8 cellular contexts compared by ENCODE assay signal in genomic region chr12:76083246-76083735, GRCh38. TPM values are rescaled to one million over a fixed set of nuclear protein-coding genes. Genes with fewer than 3 reads are reported as not detected.
DNase-seq lines count a peak whose midpoint lies in the region; ATAC-seq and TF ChIP-seq lines count a peak whose summit lies in the region.

No MANE protein-coding gene starts in this region.

- H3K9me3 ChIP-seq in T-helper 17 cell (ENCODE audit: control insufficient read depth, low read length, poor library complexity, severe bottlenecking) (no peaks in the 10 kb centered on the region), gastrocnemius medialis (peaks cover 0 to 7% (median 0%) of the 10 kb centered on the region in 3 donors)

- intact Hi-C loops in gastrocnemius medialis (cut with DNase I; ENCODE audit: low total_unique reads), result loop anchor here (5.0 to 10.0 kb wide), 7 partner anchors 51 to 696 kb away; partner anchors contain the start of genes OSBPL8, PHLDA1 and ZDHHC17

- peaks cover 7% of the 10 kb centered on the region for H3K36me3 Mint-ChIP-seq in T-helper 17 cell (ENCODE audit: low read depth)

- H3K36me3 ChIP-seq in gastrocnemius medialis, result peaks cover 0 to 22% of the 10 kb centered on the region in 2 donors

- H3K4me3 Mint-ChIP-seq in T-helper 17 cell, result peak overlapping the region; percentile 100

- H3K27me3 ChIP-seq in gastrocnemius medialis, result no peaks in the 10 kb centered on the region

- in situ Hi-C loops in gastrocnemius medialis (cut with MboI; ENCODE audit: low sequenced_read_pairs in 4 of 4), result loop anchor here (10.0 to 25.0 kb wide), 5 partner anchors 254 to 704 kb away; partner anchors contain the start of genes BBS10 (in 4 of the 4), OSBPL8 (in 2 of the 4) and ZDHHC17 (in 1 of the 4)

- TF ChIP-seq CTCF in GM12875 (IDR thresholded peaks at IDR 0.05; ENCODE audit: borderline replicate concordance, insufficient read depth, low read depth, low read length), result no peak
- TF ChIP-seq CTCF in fibroblast of the aortic adventitia (IDR thresholded peaks at IDR 0.05; ENCODE audit: insufficient read depth, low read length), result no peak
- TF ChIP-seq CTCF in gastrocnemius medialis (IDR thresholded peaks at IDR 0.05 in 4 of 5, conservative IDR thresholded peaks at IDR 0.05 in 1 of 5), result no peak

- no peak for TF ChIP-seq POLR2A in gastrocnemius medialis (IDR thresholded peaks at IDR 0.05)

- H3K4me3 ChIP-seq in GM12875 (ENCODE audit: low read depth, low read length), result peak overlapping the region; percentile 84
- peak overlapping the region; percentile 89 for H3K4me3 ChIP-seq in fibroblast of the aortic adventitia (ENCODE audit: low read depth, low read length)
- peak overlapping the region; percentile 79 to 97 (median 92) for H3K4me3 ChIP-seq in gastrocnemius medialis

- H3K4me1 ChIP-seq in gastrocnemius medialis, result peaks cover 27 to 30% of the 10 kb centered on the region in 2 donors

- H3K27me3 Mint-ChIP-seq in T-helper 17 cell, result no peaks in the 10 kb centered on the region

- no peak for ATAC-seq in T-helper 17 cell
- ATAC-seq in gastrocnemius medialis, result no peak
- ATAC-seq in HG03442 (IDR thresholded peaks at IDR 0.05; ENCODE audit: unreplicated experiment), result no peak
- ATAC-seq in GM21381 (IDR thresholded peaks at IDR 0.05; ENCODE audit: unreplicated experiment), result no peak
- no peak for ATAC-seq in GM18858 (IDR thresholded peaks at IDR 0.05; ENCODE audit: unreplicated experiment)

- peaks cover 49% of the 10 kb centered on the region for H3K4me1 Mint-ChIP-seq in T-helper 17 cell

- DNase-seq in T-helper 17 cell, result no peak
- DNase-seq in fibroblast of the aortic adventitia (ENCODE audit: low read depth), result no peak
- DNase-seq in gastrocnemius medialis, result no peak
- DNase-seq in superior temporal gyrus (ENCODE audit: extremely low spot score), result no peak

- H3K27ac Mint-ChIP-seq in T-helper 17 cell, result peak overlapping the region; percentile 99

- H3K27ac ChIP-seq in gastrocnemius medialis, result peak overlapping the region; percentile 93 to 99 (median 96)

RNA-seq across cellular contexts. Expression of gene NAP1L1, which starts 1.2 kb away (rescaled TPM):
- total RNA-seq in T-helper 17 cell (100 to 1,000 TPM; 672 to 731 TPM), fibroblast of the aortic adventitia (ENCODE audit: low replicate concordance) (377 and 1,883 TPM in 2 replicates), gastrocnemius medialis (100 to 1,000 TPM; 336 to 660 (median 421) TPM)

RNA-seq across cellular contexts. Expression of gene PHLDA1, which starts 51.7 kb away (rescaled TPM):
- 10 to 100 TPM; 22.2 to 23.6 TPM for total RNA-seq in T-helper 17 cell
- 27.9 and 202 TPM in 2 replicates for total RNA-seq in fibroblast of the aortic adventitia (ENCODE audit: low replicate concordance)
- 10 to 100 TPM in 2 of 4 donors, 1 to 10 TPM in 2; 2.4 to 32.7 (median 7.9) TPM for total RNA-seq in gastrocnemius medialis
